Comparison of ENCODE assay signal across 23 cellular contexts in the genomic region with DNA sequence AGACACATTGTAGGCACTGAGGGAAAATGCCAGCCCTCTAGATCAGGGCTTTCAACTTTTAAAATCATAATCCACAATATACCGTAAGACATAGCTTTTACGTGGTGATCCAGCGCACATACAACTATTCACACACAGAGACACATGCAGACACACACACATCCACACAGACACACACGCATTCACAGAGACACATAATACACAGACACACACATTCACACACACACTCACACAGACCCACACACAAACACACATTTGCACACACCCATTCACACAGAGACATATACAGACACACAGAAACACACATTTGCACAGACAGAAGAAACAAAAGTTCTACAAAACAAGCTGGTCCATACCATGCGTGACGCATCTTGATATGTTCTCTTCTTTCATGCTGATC.
"Had no signal": no experiment of that assay in that cellular context is flagged by ENCODE, and none has a peak within 500 bp of the region (broad histone marks: within the 10 kb centered on the region; RNA-seq: fewer than 3 reads in every experiment).

No MANE protein-coding gene starts in this region.

- H3K4me3 Mint-ChIP-seq: central memory CD8-positive, alpha-beta T cell; memory B cell had no signal

- H3K4me1 Mint-ChIP-seq: central memory CD8-positive, alpha-beta T cell; memory B cell had no signal

- H3K27ac ChIP-seq: gastrocnemius medialis, heart right ventricle, left ventricle myocardium inferior, lower lobe of right lung, ovary, right atrium auricular region, thoracic aorta had no signal

- H3K9me3 Mint-ChIP-seq: central memory CD8-positive, alpha-beta T cell; memory B cell had no signal

- H3K27me3 ChIP-seq: esophagus muscularis mucosa, gastrocnemius medialis, heart right ventricle, ovary, right atrium auricular region, stomach had no signal

- H3K4me3 ChIP-seq: esophagus muscularis mucosa, gastrocnemius medialis, heart right ventricle, left ventricle myocardium inferior, lower lobe of right lung, ovary, right atrium auricular region, stomach, thoracic aorta had no signal

- FAIRE-seq: endometrium, islet of Langerhans, small intestine had no signal

- H3K36me3 ChIP-seq: esophagus muscularis mucosa, gastrocnemius medialis, heart right ventricle, left ventricle myocardium inferior, lower lobe of right lung, ovary, right atrium auricular region, stomach, thoracic aorta had no signal

- H3K27me3 Mint-ChIP-seq: central memory CD8-positive, alpha-beta T cell had no signal

- H3K27ac Mint-ChIP-seq: memory B cell had no signal

- DNase-seq: effector memory CD4-positive, alpha-beta T cell; gastrocnemius medialis; heart right ventricle; hypothalamus; left cardiac atrium; left ventricle myocardium inferior; lower lobe of right lung; midbrain; nucleus accumbens; small intestine; stimulated activated CD4-positive, alpha-beta T cell treated with anti-CD3 and anti-CD28 coated beads, Interleukin-12 subunit alpha, Interleukin-12 subunit beta, amount 100 ng/mL, for 4 hours; stimulated activated naive CD4-positive, alpha-beta T cell; stomach; substantia nigra; trophoblast cell had no signal

- H3K36me3 Mint-ChIP-seq: memory B cell had no signal

- H3K9me3 ChIP-seq: esophagus muscularis mucosa, gastrocnemius medialis, heart right ventricle, left ventricle myocardium inferior, lower lobe of right lung, ovary, right atrium auricular region, stomach, thoracic aorta had no signal
